ENCODE assay signal across 1 cellular context in the genomic region with DNA sequence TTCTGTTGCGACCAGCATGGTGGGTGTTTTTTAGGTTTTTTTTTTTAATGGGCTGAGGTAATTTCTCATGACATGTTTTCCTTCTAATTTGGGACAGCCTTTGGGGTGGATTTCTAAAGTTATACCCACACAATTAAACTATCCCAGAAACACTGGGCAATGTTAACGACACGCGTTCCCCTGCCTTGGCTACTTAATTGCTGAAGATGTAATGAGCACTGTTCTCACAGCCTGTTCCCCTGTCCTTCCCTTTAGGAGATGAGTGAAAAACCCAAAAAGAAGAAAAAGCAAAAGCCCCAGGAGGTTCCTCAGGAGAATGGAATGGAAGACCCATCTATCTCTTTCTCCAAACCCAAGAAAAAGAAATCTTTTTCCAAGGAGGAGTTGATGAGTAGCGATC.
TF ChIP-seq lines count a peak whose summit lies in the region.

No MANE protein-coding gene starts in this region.

TF ChIP-seq in GM23338, 12 proteins besides CTCF, POLR2A, EP300 and RAD21 (continued from another document):
- TF ChIP-seq, protein P1, sequence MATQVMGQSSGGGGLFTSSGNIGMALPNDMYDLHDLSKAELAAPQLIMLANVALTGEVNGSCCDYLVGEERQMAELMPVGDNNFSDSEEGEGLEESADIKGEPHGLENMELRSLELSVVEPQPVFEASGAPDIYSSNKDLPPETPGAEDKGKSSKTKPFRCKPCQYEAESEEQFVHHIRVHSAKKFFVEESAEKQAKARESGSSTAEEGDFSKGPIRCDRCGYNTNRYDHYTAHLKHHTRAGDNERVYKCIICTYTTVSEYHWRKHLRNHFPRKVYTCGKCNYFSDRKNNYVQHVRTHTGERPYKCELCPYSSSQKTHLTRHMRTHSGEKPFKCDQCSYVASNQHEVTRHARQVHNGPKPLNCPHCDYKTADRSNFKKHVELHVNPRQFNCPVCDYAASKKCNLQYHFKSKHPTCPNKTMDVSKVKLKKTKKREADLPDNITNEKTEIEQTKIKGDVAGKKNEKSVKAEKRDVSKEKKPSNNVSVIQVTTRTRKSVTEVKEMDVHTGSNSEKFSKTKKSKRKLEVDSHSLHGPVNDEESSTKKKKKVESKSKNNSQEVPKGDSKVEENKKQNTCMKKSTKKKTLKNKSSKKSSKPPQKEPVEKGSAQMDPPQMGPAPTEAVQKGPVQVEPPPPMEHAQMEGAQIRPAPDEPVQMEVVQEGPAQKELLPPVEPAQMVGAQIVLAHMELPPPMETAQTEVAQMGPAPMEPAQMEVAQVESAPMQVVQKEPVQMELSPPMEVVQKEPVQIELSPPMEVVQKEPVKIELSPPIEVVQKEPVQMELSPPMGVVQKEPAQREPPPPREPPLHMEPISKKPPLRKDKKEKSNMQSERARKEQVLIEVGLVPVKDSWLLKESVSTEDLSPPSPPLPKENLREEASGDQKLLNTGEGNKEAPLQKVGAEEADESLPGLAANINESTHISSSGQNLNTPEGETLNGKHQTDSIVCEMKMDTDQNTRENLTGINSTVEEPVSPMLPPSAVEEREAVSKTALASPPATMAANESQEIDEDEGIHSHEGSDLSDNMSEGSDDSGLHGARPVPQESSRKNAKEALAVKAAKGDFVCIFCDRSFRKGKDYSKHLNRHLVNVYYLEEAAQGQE (IDR thresholded peaks at IDR 0.05; ENCODE audit: unreplicated experiment) = no peak
- no peak for TF ChIP-seq CREB1 (CRISPR knock-in tag; IDR thresholded peaks at IDR 0.05; ENCODE audit: low read depth)
